ENCODE assay signal across 12 cellular contexts in the genomic region with DNA sequence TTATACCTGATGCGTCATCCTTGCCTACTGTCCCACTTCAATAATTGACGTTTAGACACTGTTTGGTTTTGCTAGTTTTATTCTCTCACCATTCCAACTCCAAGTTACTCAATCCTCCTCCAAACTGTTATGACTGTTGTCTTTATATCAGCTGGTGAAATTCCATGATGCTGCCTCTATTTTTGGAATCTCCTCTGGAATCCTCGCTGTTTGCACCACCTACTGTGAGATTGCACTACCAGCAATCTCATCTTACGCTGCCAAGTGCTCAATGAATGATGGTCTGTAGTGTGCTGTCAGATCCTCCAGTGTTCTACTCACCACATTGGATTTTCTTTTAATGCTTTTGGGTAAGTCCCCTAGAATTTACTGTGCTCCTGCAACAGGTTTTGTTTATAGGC. TPM values are rescaled to one million over a fixed set of nuclear protein-coding genes. Genes with fewer than 3 reads are reported as not detected.
DNase-seq lines count a peak whose midpoint lies in the region; ATAC-seq and TF ChIP-seq lines count a peak whose summit lies in the region.
"Had no signal": no experiment of that assay in that cellular context is flagged by ENCODE, and none has a peak within 500 bp of the region (broad histone marks: within the 10 kb centered on the region; RNA-seq: fewer than 3 reads in every experiment).

No MANE protein-coding gene starts in this region.

- H3K36me3 ChIP-seq in GM23338 (ENCODE audit: insufficient read depth): no peaks in the 10 kb centered on the region
- H3K36me3 ChIP-seq in heart right ventricle: no peaks in the 10 kb centered on the region
- no peaks in the 10 kb centered on the region for H3K36me3 ChIP-seq in PC-9 (ENCODE audit: low read depth)
- H3K36me3 ChIP-seq: right lobe of liver had no signal

- H3K9me3 ChIP-seq in heart right ventricle (no peaks in the 10 kb centered on the region), PC-9 (ENCODE audit: insufficient read depth, low read depth) (no peaks in the 10 kb centered on the region)
- H3K9me3 ChIP-seq: right lobe of liver had no signal

- H3K27ac Mint-ChIP-seq in GM23338: no peak overlapping the region
- H3K27ac Mint-ChIP-seq: activated B cell treated with CpG ODN at 0.5 μM for 24 hours had no signal

- peaks cover 46% of the 10 kb centered on the region for H3K4me1 ChIP-seq in GM23338 (ENCODE audit: insufficient read depth)
- H3K4me1 ChIP-seq in heart right ventricle: peaks cover 0 to 16% (median 0%) of the 10 kb centered on the region in 9 donors
- H3K4me1 ChIP-seq in PC-9 (replicated peaks; ENCODE audit: insufficient read depth): no peaks in the 10 kb centered on the region
- H3K4me1 ChIP-seq: right lobe of liver had no signal

- POLR2A ChIA-PET in PC-9 (lab: Charles Lee; ENCODE audit: unreplicated experiment): no interaction called here

- H3K4me1 Mint-ChIP-seq in GM23338: peaks cover 46% of the 10 kb centered on the region
- H3K4me1 Mint-ChIP-seq: activated B cell treated with CpG ODN at 0.5 μM for 24 hours had no signal

- H3K36me3 Mint-ChIP-seq in GM23338 (ENCODE audit: low read depth): no peaks in the 10 kb centered on the region

- CTCF ChIA-PET in PC-9 (lab: Charles Lee): no interaction called here

- TF ChIP-seq CTCF in GM23338 (conservative IDR thresholded peaks at IDR 0.05; ENCODE audit: low read depth in 2 of 2) (no peak), heart right ventricle (IDR thresholded peaks at IDR 0.05) (peak in 3 of 9 donors; percentile 10 to 40 (median 10)), PC-9 (conservative IDR thresholded peaks at IDR 0.05) (no peak)

- DNase-seq in GM23338 (ENCODE audit: low spot score): peak; percentile 40
- DNase-seq in heart right ventricle: no peak
- peak; percentile 87 for DNase-seq in skeletal muscle cell (ENCODE audit: low read depth)
- DNase-seq in PC-9: no peak
- no peak for DNase-seq in activated CD4-positive, CD25-positive, alpha-beta regulatory T cell (lab: John Stamatoyannopoulos, UW)
- no peak for DNase-seq in activated CD8-positive, alpha-beta memory T cell treated with anti-CD3 and anti-CD28 coated beads, Interleukin-2, amount 50 U/mL, for 4 hours
- DNase-seq in activated effector memory CD4-positive, alpha-beta T cell treated with Interleukin-2 at 50 U/mL for 16 hours: no peak
- DNase-seq: activated B cell treated with CpG ODN at 0.5 μM for 24 hours; activated naive CD4-positive, alpha-beta T cell treated with anti-CD3 and anti-CD28 coated beads, Interleukin-2, amount 50 U/mL, for 16 hours; DMS79; right lobe of liver had no signal

- H4K20me1 ChIP-seq in GM23338 (replicated peaks; ENCODE audit: insufficient read depth) (no peaks in the 10 kb centered on the region), PC-9 (ENCODE audit: insufficient read depth) (no peaks in the 10 kb centered on the region)

- no TSS peak for BruUV-seq in PC-9 (replicated peaks; lab: Mats Ljungman, UMichigan)

- no peaks in the 10 kb centered on the region for H3K9me3 Mint-ChIP-seq in GM23338

- H3K9me2 ChIP-seq in GM23338 (ENCODE audit: insufficient read depth): no peaks in the 10 kb centered on the region
- no peaks in the 10 kb centered on the region for H3K9me2 ChIP-seq in PC-9 (ENCODE audit: insufficient read depth)

- peak overlapping the region; percentile 34; the same call in 1 of the 2 replicates for H3K4me2 ChIP-seq in GM23338
- H3K4me2 ChIP-seq in PC-9: no peak overlapping the region

- H3K27me3 ChIP-seq in GM23338 (ENCODE audit: insufficient read depth): no peaks in the 10 kb centered on the region
- H3K27me3 ChIP-seq in heart right ventricle: no peaks in the 10 kb centered on the region
- H3K27me3 ChIP-seq in PC-9 (ENCODE audit: insufficient read depth, low read depth): no peaks in the 10 kb centered on the region
- H3K27me3 ChIP-seq: right lobe of liver had no signal

- H3K4me3 Mint-ChIP-seq in GM23338: no peak overlapping the region
- H3K4me3 Mint-ChIP-seq: activated B cell treated with CpG ODN at 0.5 μM for 24 hours had no signal

- H3K4me3 ChIP-seq in GM23338: no peak overlapping the region
- H3K4me3 ChIP-seq in heart right ventricle: no peak overlapping the region
- H3K4me3 ChIP-seq in skeletal muscle cell (ENCODE audit: low read depth, low read length): no peak overlapping the region
- H3K4me3 ChIP-seq in PC-9: no peak overlapping the region
- H3K4me3 ChIP-seq: right lobe of liver had no signal

- intact Hi-C loops in heart right ventricle (cut with DNase I) (no loop called here), PC-9 (cut with micrococcal nuclease; ENCODE audit: unreplicated experiment) (no loop called here)

- H3K27ac ChIP-seq in GM23338 (ENCODE audit: low read depth) (no peak overlapping the region), heart right ventricle (no peak overlapping the region), PC-9 (no peak overlapping the region)
- H3K27ac ChIP-seq: right lobe of liver had no signal

- no peaks in the 10 kb centered on the region for H3F3A ChIP-seq in GM23338 (replicated peaks; ENCODE audit: low read depth)
- no peaks in the 10 kb centered on the region for H3F3A ChIP-seq in PC-9 (ENCODE audit: insufficient read depth, low read depth)

- H2AFZ ChIP-seq in GM23338 (no peak overlapping the region), PC-9 (no peak overlapping the region)

- H3K79me2 ChIP-seq in GM23338 (replicated peaks; ENCODE audit: insufficient read depth) (no peaks in the 10 kb centered on the region), PC-9 (ENCODE audit: low read depth) (no peaks in the 10 kb centered on the region)

- ATAC-seq in GM23338 (no peak), SK-N-SH treated with all-trans-retinoic acid at 6 μM for 48 hours (peak; percentile 36; the same call in 2 of the 3 replicates), heart right ventricle (peak in 5 of 8 donors; percentile 44 to 94 (median 69))
- ATAC-seq: right lobe of liver had no signal

- H3K27me3 Mint-ChIP-seq in GM23338 (ENCODE audit: insufficient read depth, low read depth, poor library complexity): peaks cover 8% of the 10 kb centered on the region
- H3K27me3 Mint-ChIP-seq: activated B cell treated with CpG ODN at 0.5 μM for 24 hours had no signal

- 43 to 46% methylated on average over 4 of the region's 4 CpGs for WGBS in heart right ventricle, 2 donors

TF ChIP-seq in GM23338, 12 proteins besides CTCF, POLR2A, EP300 and RAD21 (continues in another document):
- TF ChIP-seq STAT1 (IDR thresholded peaks at IDR 0.05; ENCODE audit: unreplicated experiment): no peak
- TF ChIP-seq POLR2AphosphoS5 (IDR thresholded peaks at IDR 0.05; ENCODE audit: low read depth): no peak
- TF ChIP-seq, protein P1, sequence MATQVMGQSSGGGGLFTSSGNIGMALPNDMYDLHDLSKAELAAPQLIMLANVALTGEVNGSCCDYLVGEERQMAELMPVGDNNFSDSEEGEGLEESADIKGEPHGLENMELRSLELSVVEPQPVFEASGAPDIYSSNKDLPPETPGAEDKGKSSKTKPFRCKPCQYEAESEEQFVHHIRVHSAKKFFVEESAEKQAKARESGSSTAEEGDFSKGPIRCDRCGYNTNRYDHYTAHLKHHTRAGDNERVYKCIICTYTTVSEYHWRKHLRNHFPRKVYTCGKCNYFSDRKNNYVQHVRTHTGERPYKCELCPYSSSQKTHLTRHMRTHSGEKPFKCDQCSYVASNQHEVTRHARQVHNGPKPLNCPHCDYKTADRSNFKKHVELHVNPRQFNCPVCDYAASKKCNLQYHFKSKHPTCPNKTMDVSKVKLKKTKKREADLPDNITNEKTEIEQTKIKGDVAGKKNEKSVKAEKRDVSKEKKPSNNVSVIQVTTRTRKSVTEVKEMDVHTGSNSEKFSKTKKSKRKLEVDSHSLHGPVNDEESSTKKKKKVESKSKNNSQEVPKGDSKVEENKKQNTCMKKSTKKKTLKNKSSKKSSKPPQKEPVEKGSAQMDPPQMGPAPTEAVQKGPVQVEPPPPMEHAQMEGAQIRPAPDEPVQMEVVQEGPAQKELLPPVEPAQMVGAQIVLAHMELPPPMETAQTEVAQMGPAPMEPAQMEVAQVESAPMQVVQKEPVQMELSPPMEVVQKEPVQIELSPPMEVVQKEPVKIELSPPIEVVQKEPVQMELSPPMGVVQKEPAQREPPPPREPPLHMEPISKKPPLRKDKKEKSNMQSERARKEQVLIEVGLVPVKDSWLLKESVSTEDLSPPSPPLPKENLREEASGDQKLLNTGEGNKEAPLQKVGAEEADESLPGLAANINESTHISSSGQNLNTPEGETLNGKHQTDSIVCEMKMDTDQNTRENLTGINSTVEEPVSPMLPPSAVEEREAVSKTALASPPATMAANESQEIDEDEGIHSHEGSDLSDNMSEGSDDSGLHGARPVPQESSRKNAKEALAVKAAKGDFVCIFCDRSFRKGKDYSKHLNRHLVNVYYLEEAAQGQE (IDR thresholded peaks at IDR 0.05; ENCODE audit: unreplicated experiment): no peak

TF ChIP-seq in SK-N-SH treated with all-trans-retinoic acid at 6 μM for 48 hours, 23 proteins besides CTCF, POLR2A, EP300 and RAD21 (continues in another document):
- TF ChIP-seq TOX (CRISPR knock-in tag; IDR thresholded peaks at IDR 0.05; ENCODE audit: borderline replicate concordance) (no peak), ARNTL (CRISPR knock-in tag; IDR thresholded peaks at IDR 0.05; ENCODE audit: borderline replicate concordance, low read depth) (no peak), SNAI2 (CRISPR knock-in tag; IDR thresholded peaks at IDR 0.05) (no peak), BACH2 (CRISPR knock-in tag; IDR thresholded peaks at IDR 0.05; ENCODE audit: borderline replicate concordance) (no peak), ISL1 (CRISPR knock-in tag; IDR thresholded peaks at IDR 0.05) (no peak), GLIS3 (CRISPR knock-in tag; IDR thresholded peaks at IDR 0.05) (no peak), OSR1 (CRISPR knock-in tag; IDR thresholded peaks at IDR 0.05) (no peak), ZNF565 (CRISPR knock-in tag; conservative IDR thresholded peaks at IDR 0.05; ENCODE audit: low read depth) (no peak)
- TF ChIP-seq, protein P2, sequence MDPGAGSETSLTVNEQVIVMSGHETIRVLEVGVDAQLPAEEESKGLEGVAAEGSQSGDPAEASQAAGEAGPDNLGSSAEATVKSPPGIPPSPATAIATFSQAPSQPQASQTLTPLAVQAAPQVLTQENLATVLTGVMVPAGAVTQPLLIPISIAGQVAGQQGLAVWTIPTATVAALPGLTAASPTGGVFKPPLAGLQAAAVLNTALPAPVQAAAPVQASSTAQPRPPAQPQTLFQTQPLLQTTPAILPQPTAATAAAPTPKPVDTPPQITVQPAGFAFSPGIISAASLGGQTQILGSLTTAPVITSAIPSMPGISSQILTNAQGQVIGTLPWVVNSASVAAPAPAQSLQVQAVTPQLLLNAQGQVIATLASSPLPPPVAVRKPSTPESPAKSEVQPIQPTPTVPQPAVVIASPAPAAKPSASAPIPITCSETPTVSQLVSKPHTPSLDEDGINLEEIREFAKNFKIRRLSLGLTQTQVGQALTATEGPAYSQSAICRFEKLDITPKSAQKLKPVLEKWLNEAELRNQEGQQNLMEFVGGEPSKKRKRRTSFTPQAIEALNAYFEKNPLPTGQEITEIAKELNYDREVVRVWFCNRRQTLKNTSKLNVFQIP (CRISPR knock-in tag; IDR thresholded peaks at IDR 0.05; ENCODE audit: borderline replicate concordance, low read depth): no peak

RNA-seq across cellular contexts. Expression of a gene that starts 13.2 kb away (rescaled TPM):
- total RNA-seq in GM23338 (2014; rRNA removed; shearing (Covaris generic)): 63.2 and 68.1 TPM in 2 replicates
- 17.3 and 19.5 TPM in 2 replicates for polyA plus RNA-seq in GM23338 (2016; fragmentation: Nextera tagmentation; extraction: Ambion mirVana)
- 1 to 10 TPM; 2.6 to 7.4 (median 4.2) TPM for total RNA-seq in heart right ventricle
- polyA plus RNA-seq in heart right ventricle: 1 to 10 TPM; 2.3 to 2.9 TPM
- 0.15 and 0.40 TPM in 2 replicates for total RNA-seq in PC-9 (2021)
- total RNA-seq: activated B cell treated with CpG ODN at 0.5 μM for 24 hours had no signal

Comparison
In these comparisons a context has a peak if more than half of its experiments do, and no peak if none do; other contexts are left out.
1. DNase-seq: peak in GM23338 (single experiment) and skeletal muscle cell (single experiment); none in heart right ventricle (0 of 2), PC-9 (0 of 2), activated CD4-positive, CD25-positive, alpha-beta regulatory T cell (0 of 4), activated CD8-positive, alpha-beta memory T cell treated with anti-CD3 and anti-CD28 coated beads, Interleukin-2, amount 50 U/mL, for 4 hours (single experiment) and activated effector memory CD4-positive, alpha-beta T cell treated with Interleukin-2 at 50 U/mL for 16 hours (single experiment).